ENCODE assay signal across 8 cellular contexts in the genomic region with DNA sequence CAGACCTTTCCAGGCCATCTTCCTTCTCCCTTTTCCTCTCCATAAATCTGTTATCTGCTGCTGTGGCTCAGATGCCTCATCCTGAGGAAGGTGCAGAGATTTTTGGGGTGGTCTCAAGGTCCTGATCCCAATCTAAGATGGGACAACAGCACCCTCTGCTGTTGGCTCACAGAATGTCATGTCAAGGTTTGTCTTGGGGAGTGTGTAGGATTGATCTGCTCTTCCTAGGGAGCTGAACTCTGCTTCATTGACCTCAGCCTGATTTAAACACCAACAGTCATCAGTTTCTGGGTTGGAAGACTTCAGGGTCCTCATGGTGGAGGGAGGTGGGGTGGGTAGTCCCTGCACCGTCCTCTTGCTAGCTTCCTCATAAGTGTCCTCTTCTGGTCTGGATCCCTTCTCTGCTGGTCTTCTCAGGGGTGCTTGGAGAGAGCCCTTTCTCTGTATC.
DNase-seq lines count a peak whose midpoint lies in the region; ATAC-seq and TF ChIP-seq lines count a peak whose summit lies in the region.

No MANE protein-coding gene starts in this region.

- ATAC-seq in PC-3 (peak; percentile 91), HG03097 (IDR thresholded peaks at IDR 0.05; ENCODE audit: low FRiP score, unreplicated experiment) (no peak)

- H3K9ac ChIP-seq in PC-3 (ENCODE audit: low read length), result no peak overlapping the region

- intact Hi-C loops in PC-3 (cut with micrococcal nuclease) (loop anchor here (1.0 kb wide), 3 partner anchors 77 to 362 kb away; no protein-coding TSS in a partner anchor), testis (cut with DNase I; ENCODE audit: low total_unique reads) (loop anchor here (5.0 kb wide), 1 partner anchor 200 kb away; no protein-coding TSS in a partner anchor)

- H3K4me3 ChIP-seq in PC-3 (ENCODE audit: low read length), result no peak overlapping the region
- no peak overlapping the region for H3K4me3 ChIP-seq in fibroblast of villous mesenchyme (ENCODE audit: low read depth, low read length)
- H3K4me3 ChIP-seq in testis, result no peak overlapping the region

- H3K36me3 ChIP-seq in PC-3 (ENCODE audit: low read depth, low read length), result peaks cover 17% of the 10 kb centered on the region; the same call in 1 of the 2 replicates
- no peaks in the 10 kb centered on the region for H3K36me3 ChIP-seq in testis (ENCODE audit: low read depth, missing control alignments)

- no peak for TF ChIP-seq POLR2A in testis (IDR thresholded peaks at IDR 0.05)

- H3K4me1 ChIP-seq in PC-3 (ENCODE audit: insufficient read depth, low read length), result no peaks in the 10 kb centered on the region
- H3K4me1 ChIP-seq in testis, result peaks cover 4% of the 10 kb centered on the region

- CTCF ChIA-PET in PC-3 (lab: Charles Lee), result interaction anchor here (0.5 to 2.9 kb wide), 7 partner anchors 12 to 1349 kb away, joined by 3 to 22 read pairs (median 5); a partner anchor contains a TSS

- TF ChIP-seq CTCF in PC-3 (conservative IDR thresholded peaks at IDR 0.05; ENCODE audit: low read depth, low read length), result peak; percentile 100
- TF ChIP-seq CTCF in fibroblast of villous mesenchyme (IDR thresholded peaks at IDR 0.05; ENCODE audit: insufficient read depth, low read depth, low read length), result peak; percentile 84
- peak; percentile 72 to 91 (median 88) for TF ChIP-seq CTCF in testis (IDR thresholded peaks at IDR 0.05)

- no peaks in the 10 kb centered on the region for H3K9me2 ChIP-seq in PC-3 (replicated peaks; ENCODE audit: low read length)

- POLR2A ChIA-PET in PC-3 (lab: Charles Lee; ENCODE audit: unreplicated experiment), result no interaction called here

- H3K27me3 ChIP-seq in PC-3 (ENCODE audit: low read length) (no peaks in the 10 kb centered on the region), testis (no peaks in the 10 kb centered on the region)

- no peaks in the 10 kb centered on the region for H4K20me1 ChIP-seq in PC-3 (ENCODE audit: low read length)

- no peaks in the 10 kb centered on the region for H3F3A ChIP-seq in PC-3 (ENCODE audit: low read length, unreplicated experiment)

- DNase-seq in AG20443 (ENCODE audit: low spot score) (peak; percentile 59), H4 (ENCODE audit: low spot score) (peak; percentile 28), PC-3 (peak; percentile 82), activated T-helper 1 cell treated with Interleukin-2 at 50 U/mL for 16 hours (ENCODE audit: low read depth) (peak; percentile 33), fibroblast of villous mesenchyme (ENCODE audit: low read depth) (peak; percentile 49), nucleus accumbens (lab: John Stamatoyannopoulos, UW) (peak in 44 of 56 donors; percentile 6 to 79 (median 37)), testis (peak; percentile 70)

- H3K9me3 ChIP-seq in PC-3 (ENCODE audit: low read length), result no peaks in the 10 kb centered on the region
- no peaks in the 10 kb centered on the region for H3K9me3 ChIP-seq in testis

- no TSS peak for BruUV-seq in PC-3 (replicated peaks; lab: Mats Ljungman, UMichigan)

- no peak overlapping the region for H3K4me2 ChIP-seq in PC-3 (ENCODE audit: low read length)

- 60 to 83% methylated on average over 1 of the region's 1 CpG for whole genome bisulfite sequencing in testis, 2 donors

- H3K27ac ChIP-seq in PC-3 (ENCODE audit: low read length) (no peak overlapping the region), testis (no peak overlapping the region)

- H3K79me2 ChIP-seq in PC-3 (ENCODE audit: low read length), result no peaks in the 10 kb centered on the region

- no peak overlapping the region for H2AFZ ChIP-seq in PC-3 (ENCODE audit: low read length)

Comparison
In these comparisons a context has a peak if more than half of its experiments do, and no peak if none do; other contexts are left out.
1. DNase-seq: peak in every context shown above with its lines; median percentile 82 in PC-3; 70 in testis; 59 in AG20443; 49 in fibroblast of villous mesenchyme; 37 in nucleus accumbens; 33 in activated T-helper 1 cell treated with Interleukin-2 at 50 U/mL for 16 hours; 28 in H4.